ENCODE assay signal across 17 cellular contexts in genomic region chr12:69272511-69272910, GRCh38. TPM values are rescaled to one million over a fixed set of nuclear protein-coding genes. Genes with fewer than 3 reads are reported as not detected.
DNase-seq lines count a peak whose midpoint lies in the region; ATAC-seq and TF ChIP-seq lines count a peak whose summit lies in the region.
"Had no signal": no experiment of that assay in that cellular context is flagged by ENCODE, and none has a peak within 500 bp of the region (broad histone marks: within the 10 kb centered on the region; RNA-seq: fewer than 3 reads in every experiment).

No MANE protein-coding gene starts in this region.

- no peak overlapping the region for H3K4me3 Mint-ChIP-seq in activated CD4-positive, alpha-beta T cell treated with anti-CD3 and anti-CD28 coated beads for 36 hours
- no peak overlapping the region for H3K4me3 Mint-ChIP-seq in activated naive CD4-positive, alpha-beta T cell treated with anti-CD3 and anti-CD28 coated beads, Interleukin-2, amount 50 U/mL, for 24 hours
- H3K4me3 Mint-ChIP-seq in activated T-helper 17 cell treated with anti-CD3 and anti-CD28 coated beads, Interleukin-2, amount 50 U/mL, for 72 hours: no peak overlapping the region
- H3K4me3 Mint-ChIP-seq in progenitor cell of endocrine pancreas (ENCODE audit: low read depth): no peak overlapping the region
- no peak overlapping the region for H3K4me3 Mint-ChIP-seq in Caco-2 (ENCODE audit: unreplicated experiment)
- H3K4me3 Mint-ChIP-seq: CD14-positive monocyte; CD4-positive, alpha-beta memory T cell; H9; IgD-negative memory B cell had no signal

- no peaks in the 10 kb centered on the region for H3K27me3 Mint-ChIP-seq in activated CD4-positive, alpha-beta T cell treated with anti-CD3 and anti-CD28 coated beads for 36 hours
- no peaks in the 10 kb centered on the region for H3K27me3 Mint-ChIP-seq in activated naive CD4-positive, alpha-beta T cell treated with anti-CD3 and anti-CD28 coated beads, Interleukin-2, amount 50 U/mL, for 24 hours
- H3K27me3 Mint-ChIP-seq in activated T-helper 17 cell treated with anti-CD3 and anti-CD28 coated beads, Interleukin-2, amount 50 U/mL, for 72 hours: no peaks in the 10 kb centered on the region
- H3K27me3 Mint-ChIP-seq in progenitor cell of endocrine pancreas: no peaks in the 10 kb centered on the region
- no peaks in the 10 kb centered on the region for H3K27me3 Mint-ChIP-seq in Caco-2 (ENCODE audit: insufficient read depth, unreplicated experiment)
- H3K27me3 Mint-ChIP-seq: CD4-positive, alpha-beta memory T cell; IgD-negative memory B cell had no signal

- H3K36me3 Mint-ChIP-seq in activated CD4-positive, alpha-beta T cell treated with anti-CD3 and anti-CD28 coated beads for 36 hours (ENCODE audit: low read depth): peaks cover 17% of the 10 kb centered on the region
- peaks cover 2% of the 10 kb centered on the region for H3K36me3 Mint-ChIP-seq in activated naive CD4-positive, alpha-beta T cell treated with anti-CD3 and anti-CD28 coated beads, Interleukin-2, amount 50 U/mL, for 24 hours
- peaks cover 46% of the 10 kb centered on the region for H3K36me3 Mint-ChIP-seq in activated T-helper 17 cell treated with anti-CD3 and anti-CD28 coated beads, Interleukin-2, amount 50 U/mL, for 72 hours (ENCODE audit: low read depth)
- H3K36me3 Mint-ChIP-seq in progenitor cell of endocrine pancreas (ENCODE audit: insufficient read depth) (peaks cover 8% of the 10 kb centered on the region), Caco-2 (ENCODE audit: insufficient read depth, unreplicated experiment) (peaks cover 48% of the 10 kb centered on the region)
- H3K36me3 Mint-ChIP-seq: IgD-negative memory B cell had no signal

- no peaks in the 10 kb centered on the region; the same call in 1 of the 2 replicates for H3K36me3 ChIP-seq in Caco-2 (ENCODE audit: control insufficient read depth, insufficient read depth, low read length)

- H3K4me3 ChIP-seq in Caco-2 (ENCODE audit: low read depth, low read length): no peak overlapping the region
- H3K4me3 ChIP-seq: BLaER1 had no signal

- no peak for DNase-seq in activated CD4-positive, alpha-beta T cell treated with anti-CD3 and anti-CD28 coated beads for 36 hours
- DNase-seq in activated CD4-positive, alpha-beta T cell treated with anti-CD3 and anti-CD28 coated beads, Interleukin-2, amount 50 U/mL, for 48 hours: no peak
- no peak for DNase-seq in activated naive CD4-positive, alpha-beta T cell (lab: John Stamatoyannopoulos, UW)
- no peak for DNase-seq in progenitor cell of endocrine pancreas (ENCODE audit: low spot score, unreplicated experiment)
- DNase-seq in kidney glomerular epithelial cell (lab: John Stamatoyannopoulos, UW): no peak
- DNase-seq in Caco-2: no peak
- DNase-seq: 8988T; CD4-positive, alpha-beta memory T cell; COR-L47; GF-D8; H9 had no signal

- no peak overlapping the region for H3K27ac Mint-ChIP-seq in activated CD4-positive, alpha-beta T cell treated with anti-CD3 and anti-CD28 coated beads for 36 hours
- peak overlapping the region; percentile 41 for H3K27ac Mint-ChIP-seq in activated naive CD4-positive, alpha-beta T cell treated with anti-CD3 and anti-CD28 coated beads, Interleukin-2, amount 50 U/mL, for 24 hours
- peak overlapping the region; percentile 16 for H3K27ac Mint-ChIP-seq in activated T-helper 17 cell treated with anti-CD3 and anti-CD28 coated beads, Interleukin-2, amount 50 U/mL, for 72 hours
- H3K27ac Mint-ChIP-seq in progenitor cell of endocrine pancreas: peak overlapping the region; percentile 52
- H3K27ac Mint-ChIP-seq in Caco-2 (ENCODE audit: unreplicated experiment): no peak overlapping the region

- intact Hi-C loops in activated CD4-positive, alpha-beta T cell treated with anti-CD3 and anti-CD28 coated beads for 36 hours (cut with DNase I, micrococcal nuclease): no loop called here
- intact Hi-C loops in Caco-2 (cut with micrococcal nuclease; ENCODE audit: unreplicated experiment): no loop called here

- peaks cover 44% of the 10 kb centered on the region for H3K4me1 Mint-ChIP-seq in activated CD4-positive, alpha-beta T cell treated with anti-CD3 and anti-CD28 coated beads for 36 hours
- peaks cover 59% of the 10 kb centered on the region for H3K4me1 Mint-ChIP-seq in activated naive CD4-positive, alpha-beta T cell treated with anti-CD3 and anti-CD28 coated beads, Interleukin-2, amount 50 U/mL, for 24 hours
- H3K4me1 Mint-ChIP-seq in activated T-helper 17 cell treated with anti-CD3 and anti-CD28 coated beads, Interleukin-2, amount 50 U/mL, for 72 hours: peaks cover 24% of the 10 kb centered on the region
- peaks cover 29% of the 10 kb centered on the region for H3K4me1 Mint-ChIP-seq in progenitor cell of endocrine pancreas (ENCODE audit: low read depth)
- peaks cover 8% of the 10 kb centered on the region for H3K4me1 Mint-ChIP-seq in Caco-2 (ENCODE audit: low read depth, unreplicated experiment)
- H3K4me1 Mint-ChIP-seq: H9 had no signal

- TF ChIP-seq CTCF in progenitor cell of endocrine pancreas (IDR thresholded peaks at IDR 0.05; ENCODE audit: unreplicated experiment) (no peak), Caco-2 (IDR thresholded peaks at IDR 0.05; ENCODE audit: insufficient read depth in 1 of 2, low read depth in 1 of 2, low read length in 1 of 2, severe bottlenecking in 1 of 2, unreplicated experiment in 1 of 2) (no peak)

- no TSS peak for BruUV-seq in Caco-2 (replicated peaks; lab: Mats Ljungman, UMichigan)

- H3K27me3 ChIP-seq in Caco-2 (replicated peaks; ENCODE audit: control insufficient read depth, insufficient read depth, low read length): no peaks in the 10 kb centered on the region
- H3K27me3 ChIP-seq: BLaER1 had no signal

- ATAC-seq in activated CD4-positive, alpha-beta T cell treated with anti-CD3 and anti-CD28 coated beads for 36 hours: peak; percentile 39
- peak; percentile 55 for ATAC-seq in activated T-helper 17 cell treated with anti-CD3 and anti-CD28 coated beads, Interleukin-2, amount 50 U/mL, for 72 hours (replicated peaks)
- ATAC-seq: HepG2 had no signal

- no peaks in the 10 kb centered on the region for H3K9me3 Mint-ChIP-seq in activated CD4-positive, alpha-beta T cell treated with anti-CD3 and anti-CD28 coated beads for 36 hours (ENCODE audit: low read depth)
- no peaks in the 10 kb centered on the region for H3K9me3 Mint-ChIP-seq in activated naive CD4-positive, alpha-beta T cell treated with anti-CD3 and anti-CD28 coated beads, Interleukin-2, amount 50 U/mL, for 24 hours
- no peaks in the 10 kb centered on the region for H3K9me3 Mint-ChIP-seq in activated T-helper 17 cell treated with anti-CD3 and anti-CD28 coated beads, Interleukin-2, amount 50 U/mL, for 72 hours
- H3K9me3 Mint-ChIP-seq in progenitor cell of endocrine pancreas (ENCODE audit: low read depth): no peaks in the 10 kb centered on the region
- no peaks in the 10 kb centered on the region for H3K9me3 Mint-ChIP-seq in Caco-2 (ENCODE audit: unreplicated experiment)
- H3K9me3 Mint-ChIP-seq: CD14-positive monocyte, H9, IgD-negative memory B cell had no signal

- peaks cover 14% of the 10 kb centered on the region for H3K4me1 ChIP-seq in Caco-2
- H3K4me1 ChIP-seq: BLaER1 had no signal

- no peaks in the 10 kb centered on the region for H3K9me3 ChIP-seq in Caco-2
- H3K9me3 ChIP-seq: BLaER1 had no signal

- CTCF ChIA-PET in activated CD4-positive, alpha-beta T cell treated with anti-CD3 and anti-CD28 coated beads for 36 hours (lab: Charles Lee): interaction anchor here (0.6 kb wide), 1 partner anchor 117 kb away, joined by 3 read pairs; no protein-coding TSS in a partner anchor
- CTCF ChIA-PET in Caco-2 (lab: Charles Lee): interaction anchor here (0.6 kb wide), 1 partner anchor 1916 kb away, joined by 11 read pairs; no protein-coding TSS in a partner anchor

- POLR2A ChIA-PET in activated CD4-positive, alpha-beta T cell treated with anti-CD3 and anti-CD28 coated beads for 36 hours (lab: Charles Lee): no interaction called here
- POLR2A ChIA-PET in Caco-2 (lab: Charles Lee): no interaction called here

RNA-seq across cellular contexts. Expression of gene CPSF6, which starts 33.1 kb away (rescaled TPM):
- 100 to 1,000 TPM; 107 to 109 TPM for total RNA-seq in activated CD4-positive, alpha-beta T cell treated with anti-CD3 and anti-CD28 coated beads for 36 hours
- 10 to 100 TPM; 66.3 to 91.8 TPM for total RNA-seq in activated T-helper 17 cell treated with anti-CD3 and anti-CD28 coated beads, Interleukin-2, amount 50 U/mL, for 72 hours
- total RNA-seq in progenitor cell of endocrine pancreas (154 and 156 TPM in 2 replicates), Caco-2 (2022) (118 and 124 TPM in 2 replicates)

Comparison
In these comparisons a context has a peak if more than half of its experiments do, and no peak if none do; other contexts are left out.
1. H3K27ac Mint-ChIP-seq: peak in activated naive CD4-positive, alpha-beta T cell treated with anti-CD3 and anti-CD28 coated beads, Interleukin-2, amount 50 U/mL, for 24 hours (single experiment), activated T-helper 17 cell treated with anti-CD3 and anti-CD28 coated beads, Interleukin-2, amount 50 U/mL, for 72 hours (single experiment) and progenitor cell of endocrine pancreas (single experiment); none in activated CD4-positive, alpha-beta T cell treated with anti-CD3 and anti-CD28 coated beads for 36 hours (single experiment) and Caco-2 (single experiment).